Comparison of ENCODE assay signal across 1 cellular context in the genomic region with DNA sequence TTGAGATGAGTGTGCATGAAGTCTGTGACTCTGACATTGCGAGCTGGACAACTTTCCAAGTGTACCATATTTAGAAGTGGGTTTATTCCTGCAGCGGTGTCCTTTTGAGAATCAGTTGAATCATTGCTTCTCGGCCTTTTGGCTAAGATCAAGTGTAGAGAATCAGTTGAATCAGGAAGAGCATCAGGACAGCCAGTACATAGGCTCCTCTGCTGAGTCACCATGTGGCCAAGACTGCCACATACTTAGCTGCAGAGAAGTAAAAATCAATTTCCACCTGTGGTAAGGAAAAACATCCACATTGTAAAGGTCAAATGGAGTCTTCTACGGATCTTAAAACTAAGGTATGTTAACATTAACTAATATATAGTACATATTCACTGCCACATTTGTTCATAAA.
TF ChIP-seq lines count a peak whose summit lies in the region.

No MANE protein-coding gene starts in this region.

TF ChIP-seq in GM23338, 12 proteins besides CTCF, POLR2A, EP300 and RAD21 (continued from another document):
- TF ChIP-seq, protein P1, sequence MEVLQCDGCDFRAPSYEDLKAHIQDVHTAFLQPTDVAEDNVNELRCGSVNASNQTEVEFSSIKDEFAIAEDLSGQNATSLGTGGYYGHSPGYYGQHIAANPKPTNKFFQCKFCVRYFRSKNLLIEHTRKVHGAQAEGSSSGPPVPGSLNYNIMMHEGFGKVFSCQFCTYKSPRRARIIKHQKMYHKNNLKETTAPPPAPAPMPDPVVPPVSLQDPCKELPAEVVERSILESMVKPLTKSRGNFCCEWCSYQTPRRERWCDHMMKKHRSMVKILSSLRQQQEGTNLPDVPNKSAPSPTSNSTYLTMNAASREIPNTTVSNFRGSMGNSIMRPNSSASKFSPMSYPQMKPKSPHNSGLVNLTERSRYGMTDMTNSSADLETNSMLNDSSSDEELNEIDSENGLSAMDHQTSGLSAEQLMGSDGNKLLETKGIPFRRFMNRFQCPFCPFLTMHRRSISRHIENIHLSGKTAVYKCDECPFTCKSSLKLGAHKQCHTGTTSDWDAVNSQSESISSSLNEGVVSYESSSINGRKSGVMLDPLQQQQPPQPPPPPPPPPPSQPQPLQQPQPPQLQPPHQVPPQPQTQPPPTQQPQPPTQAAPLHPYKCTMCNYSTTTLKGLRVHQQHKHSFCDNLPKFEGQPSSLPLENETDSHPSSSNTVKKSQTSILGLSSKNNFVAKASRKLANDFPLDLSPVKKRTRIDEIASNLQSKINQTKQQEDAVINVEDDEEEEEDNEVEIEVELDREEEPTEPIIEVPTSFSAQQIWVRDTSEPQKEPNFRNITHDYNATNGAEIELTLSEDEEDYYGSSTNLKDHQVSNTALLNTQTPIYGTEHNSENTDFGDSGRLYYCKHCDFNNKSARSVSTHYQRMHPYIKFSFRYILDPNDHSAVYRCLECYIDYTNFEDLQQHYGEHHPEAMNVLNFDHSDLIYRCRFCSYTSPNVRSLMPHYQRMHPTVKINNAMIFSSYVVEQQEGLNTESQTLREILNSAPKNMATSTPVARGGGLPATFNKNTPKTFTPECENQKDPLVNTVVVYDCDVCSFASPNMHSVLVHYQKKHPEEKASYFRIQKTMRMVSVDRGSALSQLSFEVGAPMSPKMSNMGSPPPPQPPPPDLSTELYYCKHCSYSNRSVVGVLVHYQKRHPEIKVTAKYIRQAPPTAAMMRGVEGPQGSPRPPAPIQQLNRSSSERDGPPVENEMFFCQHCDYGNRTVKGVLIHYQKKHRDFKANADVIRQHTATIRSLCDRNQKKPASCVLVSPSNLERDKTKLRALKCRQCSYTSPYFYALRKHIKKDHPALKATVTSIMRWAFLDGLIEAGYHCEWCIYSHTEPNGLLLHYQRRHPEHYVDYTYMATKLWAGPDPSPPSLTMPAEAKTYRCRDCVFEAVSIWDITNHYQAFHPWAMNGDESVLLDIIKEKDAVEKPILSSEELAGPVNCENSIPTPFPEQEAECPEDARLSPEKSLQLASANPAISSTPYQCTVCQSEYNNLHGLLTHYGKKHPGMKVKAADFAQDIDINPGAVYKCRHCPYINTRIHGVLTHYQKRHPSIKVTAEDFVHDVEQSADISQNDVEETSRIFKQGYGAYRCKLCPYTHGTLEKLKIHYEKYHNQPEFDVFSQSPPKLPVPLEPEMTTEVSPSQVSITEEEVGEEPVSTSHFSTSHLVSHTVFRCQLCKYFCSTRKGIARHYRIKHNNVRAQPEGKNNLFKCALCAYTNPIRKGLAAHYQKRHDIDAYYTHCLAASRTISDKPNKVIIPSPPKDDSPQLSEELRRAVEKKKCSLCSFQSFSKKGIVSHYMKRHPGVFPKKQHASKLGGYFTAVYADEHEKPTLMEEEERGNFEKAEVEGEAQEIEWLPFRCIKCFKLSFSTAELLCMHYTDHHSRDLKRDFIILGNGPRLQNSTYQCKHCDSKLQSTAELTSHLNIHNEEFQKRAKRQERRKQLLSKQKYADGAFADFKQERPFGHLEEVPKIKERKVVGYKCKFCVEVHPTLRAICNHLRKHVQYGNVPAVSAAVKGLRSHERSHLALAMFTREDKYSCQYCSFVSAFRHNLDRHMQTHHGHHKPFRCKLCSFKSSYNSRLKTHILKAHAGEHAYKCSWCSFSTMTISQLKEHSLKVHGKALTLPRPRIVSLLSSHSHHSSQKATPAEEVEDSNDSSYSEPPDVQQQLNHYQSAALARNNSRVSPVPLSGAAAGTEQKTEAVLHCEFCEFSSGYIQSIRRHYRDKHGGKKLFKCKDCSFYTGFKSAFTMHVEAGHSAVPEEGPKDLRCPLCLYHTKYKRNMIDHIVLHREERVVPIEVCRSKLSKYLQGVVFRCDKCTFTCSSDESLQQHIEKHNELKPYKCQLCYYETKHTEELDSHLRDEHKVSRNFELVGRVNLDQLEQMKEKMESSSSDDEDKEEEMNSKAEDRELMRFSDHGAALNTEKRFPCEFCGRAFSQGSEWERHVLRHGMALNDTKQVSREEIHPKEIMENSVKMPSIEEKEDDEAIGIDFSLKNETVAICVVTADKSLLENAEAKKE (CRISPR knock-in tag; IDR thresholded peaks at IDR 0.05) = no peak
- TF ChIP-seq EZH2phosphoT487 (IDR thresholded peaks at IDR 0.05; ENCODE audit: unreplicated experiment) (no peak), STAT1 (IDR thresholded peaks at IDR 0.05; ENCODE audit: unreplicated experiment) (no peak), NANOG (IDR thresholded peaks at IDR 0.05; ENCODE audit: borderline replicate concordance) (no peak), CREB1 (CRISPR knock-in tag; IDR thresholded peaks at IDR 0.05; ENCODE audit: low read depth) (no peak), POLR2AphosphoS5 (IDR thresholded peaks at IDR 0.05; ENCODE audit: low read depth) (no peak), EZH2 (IDR thresholded peaks at IDR 0.05; ENCODE audit: low read depth, unreplicated experiment) (no peak), ZNF114 (CRISPR knock-in tag; IDR thresholded peaks at IDR 0.05) (no peak), JUNB (IDR thresholded peaks at IDR 0.05; ENCODE audit: unreplicated experiment) (no peak)
- TF ChIP-seq, protein P2, sequence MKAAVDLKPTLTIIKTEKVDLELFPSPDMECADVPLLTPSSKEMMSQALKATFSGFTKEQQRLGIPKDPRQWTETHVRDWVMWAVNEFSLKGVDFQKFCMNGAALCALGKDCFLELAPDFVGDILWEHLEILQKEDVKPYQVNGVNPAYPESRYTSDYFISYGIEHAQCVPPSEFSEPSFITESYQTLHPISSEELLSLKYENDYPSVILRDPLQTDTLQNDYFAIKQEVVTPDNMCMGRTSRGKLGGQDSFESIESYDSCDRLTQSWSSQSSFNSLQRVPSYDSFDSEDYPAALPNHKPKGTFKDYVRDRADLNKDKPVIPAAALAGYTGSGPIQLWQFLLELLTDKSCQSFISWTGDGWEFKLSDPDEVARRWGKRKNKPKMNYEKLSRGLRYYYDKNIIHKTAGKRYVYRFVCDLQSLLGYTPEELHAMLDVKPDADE (IDR thresholded peaks at IDR 0.05) = no peak
- TF ChIP-seq, protein P3, sequence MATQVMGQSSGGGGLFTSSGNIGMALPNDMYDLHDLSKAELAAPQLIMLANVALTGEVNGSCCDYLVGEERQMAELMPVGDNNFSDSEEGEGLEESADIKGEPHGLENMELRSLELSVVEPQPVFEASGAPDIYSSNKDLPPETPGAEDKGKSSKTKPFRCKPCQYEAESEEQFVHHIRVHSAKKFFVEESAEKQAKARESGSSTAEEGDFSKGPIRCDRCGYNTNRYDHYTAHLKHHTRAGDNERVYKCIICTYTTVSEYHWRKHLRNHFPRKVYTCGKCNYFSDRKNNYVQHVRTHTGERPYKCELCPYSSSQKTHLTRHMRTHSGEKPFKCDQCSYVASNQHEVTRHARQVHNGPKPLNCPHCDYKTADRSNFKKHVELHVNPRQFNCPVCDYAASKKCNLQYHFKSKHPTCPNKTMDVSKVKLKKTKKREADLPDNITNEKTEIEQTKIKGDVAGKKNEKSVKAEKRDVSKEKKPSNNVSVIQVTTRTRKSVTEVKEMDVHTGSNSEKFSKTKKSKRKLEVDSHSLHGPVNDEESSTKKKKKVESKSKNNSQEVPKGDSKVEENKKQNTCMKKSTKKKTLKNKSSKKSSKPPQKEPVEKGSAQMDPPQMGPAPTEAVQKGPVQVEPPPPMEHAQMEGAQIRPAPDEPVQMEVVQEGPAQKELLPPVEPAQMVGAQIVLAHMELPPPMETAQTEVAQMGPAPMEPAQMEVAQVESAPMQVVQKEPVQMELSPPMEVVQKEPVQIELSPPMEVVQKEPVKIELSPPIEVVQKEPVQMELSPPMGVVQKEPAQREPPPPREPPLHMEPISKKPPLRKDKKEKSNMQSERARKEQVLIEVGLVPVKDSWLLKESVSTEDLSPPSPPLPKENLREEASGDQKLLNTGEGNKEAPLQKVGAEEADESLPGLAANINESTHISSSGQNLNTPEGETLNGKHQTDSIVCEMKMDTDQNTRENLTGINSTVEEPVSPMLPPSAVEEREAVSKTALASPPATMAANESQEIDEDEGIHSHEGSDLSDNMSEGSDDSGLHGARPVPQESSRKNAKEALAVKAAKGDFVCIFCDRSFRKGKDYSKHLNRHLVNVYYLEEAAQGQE (IDR thresholded peaks at IDR 0.05; ENCODE audit: unreplicated experiment) = no peak
